In the genomic region with DNA sequence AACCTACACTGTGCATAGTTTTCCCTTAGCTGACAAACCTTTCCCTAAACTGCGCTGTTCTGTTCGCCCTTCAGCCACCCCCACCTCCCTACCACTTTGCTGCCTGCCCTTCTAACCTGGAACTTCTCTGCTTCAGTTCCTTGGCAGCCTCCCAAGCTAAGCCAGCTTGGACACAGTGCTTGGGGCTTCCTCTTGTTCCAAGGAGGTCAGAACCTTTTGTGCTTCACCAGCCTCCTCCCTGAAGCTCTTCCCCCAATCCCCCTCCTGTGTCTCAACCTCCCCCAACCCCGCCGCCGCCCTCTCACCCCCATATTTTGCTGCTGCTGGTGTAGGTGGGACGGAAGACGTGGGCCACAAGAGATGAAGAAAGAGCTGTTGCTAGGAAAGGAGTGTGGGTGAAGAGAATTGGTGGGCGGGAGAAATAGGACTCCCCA, we compare ENCODE assay signal across 1 cellular context.
TF ChIP-seq lines count a peak whose summit lies in the region.

No MANE protein-coding gene starts in this region.

TF ChIP-seq in K562, 482 proteins besides CTCF, POLR2A, EP300 and RAD21 (continued from another document):
- TF ChIP-seq ARHGAP35 (IDR thresholded peaks at IDR 0.05; ENCODE audit: partially characterized antibody): no peak
TF ChIP-seq in K562: peak in this region for 2.
